ENCODE assay signal across 24 cellular contexts in genomic region chr14:30757082-30757481, GRCh38.
"Had no signal": no experiment of that assay in that cellular context is flagged by ENCODE, and none has a peak within 500 bp of the region (broad histone marks: within the 10 kb centered on the region; RNA-seq: fewer than 3 reads in every experiment).

No MANE protein-coding gene starts in this region.

- ATAC-seq: effector memory CD8-positive, alpha-beta T cell; left colon; left ventricle myocardium superior; natural killer cell treated with Interleukin-12 subunit alpha and Interleukin-12 subunit beta and Interleukin-15 and Interleukin-18, amount 100 ng/mL, for 72 hours; stimulated activated naive B cell treated with anti-CD40 and anti-IgM and Interleukin-4, amounts not matched to agents 10 μg/mL and 1 μg/mL and 100 μg/mL, for 72 hours; stimulated activated naive CD8-positive, alpha-beta T cell treated with anti-CD3 and anti-CD28 coated beads, Interleukin-15, amount 100 ng/mL, for 72 hours; upper lobe of right lung had no signal

- H3K4me1 Mint-ChIP-seq: neural progenitor cell; stimulated activated naive B cell treated with anti-CD40 and anti-IgM and Interleukin-4, amounts not matched to agents 10 μg/mL and 1 μg/mL and 100 μg/mL, for 72 hours; stimulated activated naive CD8-positive, alpha-beta T cell treated with anti-CD3 and anti-CD28 coated beads, Interleukin-15, amount 100 ng/mL, for 72 hours had no signal

- H3K9ac ChIP-seq: neural progenitor cell had no signal

- H2AFZ ChIP-seq: hepatocyte, neural progenitor cell had no signal

- H3K79me2 ChIP-seq: hepatocyte had no signal

- H3K27me3 ChIP-seq: esophagus muscularis mucosa, hepatocyte, neural progenitor cell, ovary, right atrium auricular region, sigmoid colon, testis, tibial nerve, upper lobe of right lung, vagina had no signal

- H3K36me3 ChIP-seq: esophagus muscularis mucosa, neural progenitor cell, ovary, right atrium auricular region, sigmoid colon, tibial nerve, upper lobe of right lung, vagina had no signal

- DNase-seq: effector memory CD8-positive, alpha-beta T cell; head of caudate nucleus; left colon; left ventricle myocardium superior; mesenchymal stem cell; nucleus accumbens; ovary; sigmoid colon; stimulated activated CD4-positive, alpha-beta T cell treated with anti-CD3 and anti-CD28 coated beads, Interleukin-2, amount 100 ng/mL, for 24 hours; stimulated activated CD4-positive, alpha-beta T cell treated with anti-CD3 and anti-CD28 coated beads, Interleukin-4, amount 100 ng/mL, for 4 hours; stimulated activated naive B cell treated with anti-CD40 and anti-IgM and Interleukin-4, amounts not matched to agents 10 μg/mL and 1 μg/mL and 100 μg/mL, for 72 hours; stimulated activated naive CD8-positive, alpha-beta T cell treated with anti-CD3 and anti-CD28 coated beads, Interleukin-15, amount 100 ng/mL, for 72 hours; testis; upper lobe of right lung had no signal

- H3K36me3 Mint-ChIP-seq: neural progenitor cell; stimulated activated naive B cell treated with anti-CD40 and anti-IgM and Interleukin-4, amounts not matched to agents 10 μg/mL and 1 μg/mL and 100 μg/mL, for 72 hours had no signal

- H3K9me3 Mint-ChIP-seq: natural killer cell treated with Interleukin-12 subunit alpha and Interleukin-12 subunit beta and Interleukin-15 and Interleukin-18, amount 100 ng/mL, for 72 hours; neural progenitor cell had no signal

- H3K4me3 Mint-ChIP-seq: effector memory CD8-positive, alpha-beta T cell; natural killer cell treated with Interleukin-12 subunit alpha and Interleukin-12 subunit beta and Interleukin-15 and Interleukin-18, amount 100 ng/mL, for 72 hours; neural progenitor cell; stimulated activated naive B cell treated with anti-CD40 and anti-IgM and Interleukin-4, amounts not matched to agents 10 μg/mL and 1 μg/mL and 100 μg/mL, for 72 hours; stimulated activated naive CD8-positive, alpha-beta T cell treated with anti-CD3 and anti-CD28 coated beads, Interleukin-15, amount 100 ng/mL, for 72 hours had no signal

- H3K27ac ChIP-seq: epithelial cell of prostate, esophagus muscularis mucosa, hepatocyte, neural progenitor cell, ovary, right atrium auricular region, sigmoid colon, skin epidermis, testis, tibial nerve, upper lobe of right lung, vagina had no signal

- H3K4me3 ChIP-seq: esophagus muscularis mucosa, hepatocyte, lung, neural progenitor cell, ovary, right atrium auricular region, sigmoid colon, skin epidermis, testis, tibial nerve, upper lobe of right lung, vagina had no signal

- H3K27ac Mint-ChIP-seq: effector memory CD8-positive, alpha-beta T cell; natural killer cell treated with Interleukin-12 subunit alpha and Interleukin-12 subunit beta and Interleukin-15 and Interleukin-18, amount 100 ng/mL, for 72 hours; neural progenitor cell; stimulated activated naive B cell treated with anti-CD40 and anti-IgM and Interleukin-4, amounts not matched to agents 10 μg/mL and 1 μg/mL and 100 μg/mL, for 72 hours; stimulated activated naive CD8-positive, alpha-beta T cell treated with anti-CD3 and anti-CD28 coated beads, Interleukin-15, amount 100 ng/mL, for 72 hours had no signal

- H3K4me2 ChIP-seq: hepatocyte, neural progenitor cell had no signal

- H3K9me3 ChIP-seq: ovary, testis, upper lobe of right lung, vagina had no signal

- H3K4me1 ChIP-seq: esophagus muscularis mucosa, neural progenitor cell, right atrium auricular region, sigmoid colon, testis, tibial nerve, upper lobe of right lung, vagina had no signal
